In genomic region chr12:83016226-83016835, GRCh38 we compare ENCODE assay signal across 10 cellular contexts.
A peak's percentile ranks its signal among the peaks of the same experiment; 100 is the strongest.
DNase-seq lines count a peak whose midpoint lies in the region; TF ChIP-seq lines count a peak whose summit lies in the region.
"Had no signal": no experiment of that assay in that cellular context is flagged by ENCODE, and none has a peak within 500 bp of the region (broad histone marks: within the 10 kb centered on the region; RNA-seq: fewer than 3 reads in every experiment).

No MANE protein-coding gene starts in this region.

- H3K9me3 ChIP-seq in ovary: no peaks in the 10 kb centered on the region
- H3K9me3 ChIP-seq: neutrophil had no signal

- TF ChIP-seq CTCF in ovary (IDR thresholded peaks at IDR 0.05) (no peak), GM20000 (IDR thresholded peaks at IDR 0.05; ENCODE audit: extremely low read depth, missing control alignments) (no peak)

- no peak for TF ChIP-seq POLR2A in ovary (IDR thresholded peaks at IDR 0.05)

- H3K27ac ChIP-seq in ovary: no peak overlapping the region
- H3K27ac ChIP-seq: neutrophil had no signal

- no peaks in the 10 kb centered on the region for H3K36me3 ChIP-seq in ovary
- H3K36me3 ChIP-seq: neutrophil had no signal

- TF ChIP-seq EP300 in ovary (IDR thresholded peaks at IDR 0.05): no peak

- intact Hi-C loops in ovary (cut with DNase I): no loop called here

- 4 to 6% (median 4%) methylated on average over 1 of the region's 1 CpG for WGBS in ovary, 3 donors

- H3K4me1 ChIP-seq in ovary (ENCODE audit: insufficient read depth): peaks cover 2% of the 10 kb centered on the region

- H3K4me3 ChIP-seq in ovary: peak overlapping the region; percentile 23

- DNase-seq in AML-193 (lab: John Stamatoyannopoulos, UW): peak; percentile 9 to 25
- DNase-seq in NCI-H446 treated with DMSO at 0.1 percent for 48 hours (lab: John Stamatoyannopoulos, UW): peak; percentile 74
- peak; percentile 81 for DNase-seq in fibroblast of gingiva (ENCODE audit: low read depth)
- DNase-seq in ovary: peak in 4 of 5 donors; percentile 28 to 71 (median 45)
- no peak for DNase-seq in GM20000 (ENCODE audit: low spot score)
- DNase-seq in effector CD4-positive, alpha-beta T cell: no peak
- DNase-seq in HK-2 (ENCODE audit: unreplicated experiment): no peak
- DNase-seq in KG1 (lab: John Stamatoyannopoulos, UW): no peak
- DNase-seq: activated naive CD8-positive, alpha-beta T cell treated with anti-CD3 and anti-CD28 coated beads, Interleukin-2, amount 10 ng/mL, durations not matched to agents 7 days and 5 days had no signal

- no peaks in the 10 kb centered on the region for H3K27me3 ChIP-seq in ovary
- H3K27me3 ChIP-seq: neutrophil had no signal

Comparison
In these comparisons a context has a peak if more than half of its experiments do, and no peak if none do; other contexts are left out.
1. DNase-seq: peak in AML-193 (2 of 2), NCI-H446 treated with DMSO at 0.1 percent for 48 hours (single experiment), fibroblast of gingiva (single experiment) and ovary (4 of 5); none in GM20000 (single experiment), effector CD4-positive, alpha-beta T cell (single experiment), HK-2 (single experiment) and KG1 (single experiment).